8 cellular contexts compared by ENCODE assay signal in the genomic region with DNA sequence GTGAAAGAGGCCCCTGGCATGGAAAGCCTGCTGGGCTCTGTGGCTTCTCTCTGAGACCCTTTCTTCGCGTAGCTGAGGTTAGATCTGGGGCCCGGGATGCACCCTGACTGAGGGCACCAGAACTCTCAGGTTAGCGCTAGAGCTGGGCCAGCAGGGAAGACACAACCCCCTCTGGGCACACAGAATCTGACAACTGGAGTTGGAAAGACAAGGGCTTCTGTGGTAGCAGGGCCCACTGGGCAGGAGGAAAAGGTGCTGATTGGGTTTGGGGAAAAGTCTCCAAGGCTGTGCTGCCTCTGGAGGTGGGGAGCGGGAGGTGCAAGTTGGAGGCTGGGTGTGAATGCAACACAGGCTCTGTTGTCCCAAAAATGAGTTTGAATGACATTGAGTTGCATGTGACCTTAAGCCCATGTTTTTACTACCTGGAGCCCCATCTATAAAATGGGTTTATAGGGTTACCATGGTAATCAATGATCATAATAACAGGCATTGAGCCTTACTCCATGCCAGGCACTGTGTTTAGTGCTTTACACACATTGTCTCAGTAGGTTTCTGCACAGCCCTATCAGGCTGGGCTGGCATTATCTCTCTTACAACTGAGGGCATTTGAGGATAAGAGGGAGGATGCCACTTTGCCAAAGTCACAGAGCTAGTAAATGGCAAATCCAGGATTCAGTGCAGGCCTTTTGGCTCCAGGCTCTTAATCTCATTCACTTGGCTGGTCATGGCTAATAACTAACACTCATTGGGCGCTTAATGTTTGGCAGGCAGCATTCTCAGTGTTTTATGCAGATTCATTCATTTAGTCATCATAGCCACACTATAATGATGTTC. TPM values are rescaled to one million over a fixed set of nuclear protein-coding genes. Genes with fewer than 3 reads are reported as not detected.
A peak's percentile ranks its signal among the peaks of the same experiment; 100 is the strongest.
DNase-seq lines count a peak whose midpoint lies in the region; ATAC-seq, FAIRE-seq and TF ChIP-seq lines count a peak whose summit lies in the region.

No MANE protein-coding gene starts in this region.

- POLR2A ChIA-PET in GM12878 (lab: Charles Lee), result no interaction called here

- no TSS peak for BruUV-seq in GM12878 (replicated peaks; lab: Mats Ljungman, UMichigan)

- H2BK120ac ChIP-seq in mesendoderm (ENCODE audit: low read depth, low read length), result no peak overlapping the region

- H3K56ac ChIP-seq in mesendoderm (ENCODE audit: low read length), result no peak overlapping the region

- DNase-seq in ELR (ENCODE audit: low read depth) (peak; percentile 45), Kasumi-1 (lab: John Stamatoyannopoulos, UW) (peak; percentile 36 to 45), GM12878 (ENCODE audit: low read depth, low spot score) (no peak), mesendoderm (peak; percentile 74)
- no peak for DNase-seq in effector memory CD8-positive, alpha-beta T cell
- DNase-seq in activated T-helper 1 cell treated with anti-CD3 and anti-CD28 coated beads, Interleukin-12 subunit alpha, Interleukin-12 subunit beta, Interleukin-2, Interleukin-4 antibody, amounts not matched to agents 30 ng/mL and 10 ng/mL and 1 ng/mL, durations not matched to agents 14 hours and 24 hours and 36 hours (ENCODE audit: low spot score), result no peak

- ATAC-seq in GM12878 (peak; percentile 88), GM19463 (IDR thresholded peaks at IDR 0.05; ENCODE audit: unreplicated experiment) (no peak), HG03097 (IDR thresholded peaks at IDR 0.05; ENCODE audit: low FRiP score, unreplicated experiment) (no peak)
- ATAC-seq in effector memory CD8-positive, alpha-beta T cell (replicated peaks), result no peak

- H3K4me1 Mint-ChIP-seq in effector memory CD8-positive, alpha-beta T cell (ENCODE audit: low read depth in 2 of 2), result peaks cover 3% of the 10 kb centered on the region in 2 donors
- peaks cover 19% of the 10 kb centered on the region for H3K4me1 Mint-ChIP-seq in activated T-helper 1 cell treated with anti-CD3 and anti-CD28 coated beads, Interleukin-12 subunit alpha, Interleukin-12 subunit beta, Interleukin-2, Interleukin-4 antibody, amounts not matched to agents 30 ng/mL and 10 ng/mL and 1 ng/mL, durations not matched to agents 14 hours and 24 hours and 36 hours (ENCODE audit: low read depth)

- no peak overlapping the region for H2AFZ ChIP-seq in GM12878 (ENCODE audit: control insufficient read depth, low read depth, low read length)

- H3K79me2 ChIP-seq in GM12878 (ENCODE audit: control insufficient read depth, insufficient read depth, low read length), result no peaks in the 10 kb centered on the region
- no peaks in the 10 kb centered on the region for H3K79me2 ChIP-seq in mesendoderm (ENCODE audit: control insufficient read depth, insufficient read depth, low read length)

- H3K4me2 ChIP-seq in GM12878 (ENCODE audit: control insufficient read depth, insufficient read depth) (no peak overlapping the region), mesendoderm (ENCODE audit: low read length) (no peak overlapping the region)

- H3K36me3 Mint-ChIP-seq in effector memory CD8-positive, alpha-beta T cell (ENCODE audit: insufficient read depth), result peaks cover 2% of the 10 kb centered on the region
- peaks cover 3% of the 10 kb centered on the region for H3K36me3 Mint-ChIP-seq in activated T-helper 1 cell treated with anti-CD3 and anti-CD28 coated beads, Interleukin-12 subunit alpha, Interleukin-12 subunit beta, Interleukin-2, Interleukin-4 antibody, amounts not matched to agents 30 ng/mL and 10 ng/mL and 1 ng/mL, durations not matched to agents 14 hours and 24 hours and 36 hours (ENCODE audit: low read depth)

- H3K4me3 Mint-ChIP-seq in effector memory CD8-positive, alpha-beta T cell, result no peak overlapping the region
- no peak overlapping the region for H3K4me3 Mint-ChIP-seq in activated T-helper 1 cell treated with anti-CD3 and anti-CD28 coated beads, Interleukin-12 subunit alpha, Interleukin-12 subunit beta, Interleukin-2, Interleukin-4 antibody, amounts not matched to agents 30 ng/mL and 10 ng/mL and 1 ng/mL, durations not matched to agents 14 hours and 24 hours and 36 hours

- 78% methylated on average over 6 of the region's 6 CpGs for WGBS in GM12878 (ENCODE audit: insufficient coverage, insufficient replicate concordance, low lambda C conversion rate, missing lambda C conversion rate)
- no CpG with 5 or more reads among the region's 6 CpGs for WGBS in mesendoderm (ENCODE audit: extremely low coverage, insufficient coverage, low lambda C conversion rate)

- H4K5ac ChIP-seq in mesendoderm (ENCODE audit: low read length), result no peak overlapping the region

- no peak overlapping the region for H2BK15ac ChIP-seq in mesendoderm (replicated peaks; ENCODE audit: low read depth)

- TF ChIP-seq POLR2A in GM12878 (IDR thresholded peaks at IDR 0.05; ENCODE audit: low read depth, low read length), result no peak

- H2BK5ac ChIP-seq in mesendoderm (ENCODE audit: low read length), result no peak overlapping the region

- no peak overlapping the region for H3K27ac Mint-ChIP-seq in effector memory CD8-positive, alpha-beta T cell
- H3K27ac Mint-ChIP-seq in activated T-helper 1 cell treated with anti-CD3 and anti-CD28 coated beads, Interleukin-12 subunit alpha, Interleukin-12 subunit beta, Interleukin-2, Interleukin-4 antibody, amounts not matched to agents 30 ng/mL and 10 ng/mL and 1 ng/mL, durations not matched to agents 14 hours and 24 hours and 36 hours, result no peak overlapping the region

- H2AK5ac ChIP-seq in mesendoderm (ENCODE audit: low read length), result no peak overlapping the region

- H3K27me3 ChIP-seq in GM12878 (replicated peaks in 1 of 2; ENCODE audit: control insufficient read depth in 2 of 2, insufficient read depth in 2 of 2, low read length in 1 of 2) (0 out of 4 replicates have a peak, but pooled peaks cover 0 to 3% of the 10 kb centered on the region in 2 experiments), mesendoderm (ENCODE audit: insufficient read depth, low read length, poor library complexity) (no peaks in the 10 kb centered on the region)

- peak; percentile 38; the same call in 1 of the 2 replicates for TF ChIP-seq RAD21 in GM12878 (IDR thresholded peaks at IDR 0.05; ENCODE audit: insufficient read depth, low read depth, low read length)

- H3K4me3 ChIP-seq in GM12878 (no peak overlapping the region), mesendoderm (ENCODE audit: low read length) (no peak overlapping the region)

- CTCF ChIA-PET in GM12878 (lab: Yijun Ruan, JAX), result interaction anchor here (0.5 to 2.0 kb wide), 5 partner anchors 14 to 41 kb away, joined by 3 to 10 read pairs (median 4); a partner anchor contains a TSS

- peaks cover 0 to 11% of the 10 kb centered on the region in 2 donors for H3K27me3 Mint-ChIP-seq in effector memory CD8-positive, alpha-beta T cell
- peaks cover 33% of the 10 kb centered on the region for H3K27me3 Mint-ChIP-seq in activated T-helper 1 cell treated with anti-CD3 and anti-CD28 coated beads, Interleukin-12 subunit alpha, Interleukin-12 subunit beta, Interleukin-2, Interleukin-4 antibody, amounts not matched to agents 30 ng/mL and 10 ng/mL and 1 ng/mL, durations not matched to agents 14 hours and 24 hours and 36 hours (ENCODE audit: insufficient read depth)

- H3K4me1 ChIP-seq in GM12878 (ENCODE audit: control insufficient read depth, insufficient read depth, low read length) (peaks cover 3% of the 10 kb centered on the region), mesendoderm (ENCODE audit: control insufficient read depth, low read depth, low read length) (no peaks in the 10 kb centered on the region)

- H3K27ac ChIP-seq in GM12878 (ENCODE audit: control insufficient read depth, insufficient read depth) (no peak overlapping the region), mesendoderm (ENCODE audit: low read depth, low read length) (no peak overlapping the region)

- no peaks in the 10 kb centered on the region for H3K79me1 ChIP-seq in mesendoderm (ENCODE audit: low read length)

- no peak overlapping the region for H3K4ac ChIP-seq in mesendoderm (ENCODE audit: low read depth, low read length)

- H3K23ac ChIP-seq in mesendoderm (ENCODE audit: low read length), result no peak overlapping the region

- intact Hi-C loops in GM12878 (cut with micrococcal nuclease; ENCODE audit: unreplicated experiment), result no loop called here
- intact Hi-C loops in activated T-helper 1 cell treated with anti-CD3 and anti-CD28 coated beads, Interleukin-12 subunit alpha, Interleukin-12 subunit beta, Interleukin-2, Interleukin-4 antibody, amounts not matched to agents 30 ng/mL and 10 ng/mL and 1 ng/mL, durations not matched to agents 14 hours and 24 hours and 36 hours (cut with micrococcal nuclease), result loop anchor here (2.0 kb wide), 1 partner anchor 17 kb away; a partner anchor contains a TSS

- H3K9me3 Mint-ChIP-seq in effector memory CD8-positive, alpha-beta T cell, result no peaks in the 10 kb centered on the region
- H3K9me3 Mint-ChIP-seq in activated T-helper 1 cell treated with anti-CD3 and anti-CD28 coated beads, Interleukin-12 subunit alpha, Interleukin-12 subunit beta, Interleukin-2, Interleukin-4 antibody, amounts not matched to agents 30 ng/mL and 10 ng/mL and 1 ng/mL, durations not matched to agents 14 hours and 24 hours and 36 hours, result no peaks in the 10 kb centered on the region

- H3K9ac ChIP-seq in GM12878 (ENCODE audit: control insufficient read depth, insufficient read depth, low read length) (no peak overlapping the region), mesendoderm (ENCODE audit: low read length) (no peak overlapping the region)

- peak; percentile 92 for FAIRE-seq in GM12878 (lab: Jason Lieb, UNC)

- SMC1A ChIA-PET in GM12878 (lab: Charles Lee; ENCODE audit: uncharacterized antibody, unreplicated experiment), result interaction anchor here (1.1 kb wide), 1 partner anchor 51 kb away, joined by 3 read pairs; no protein-coding TSS in a partner anchor

- no peak overlapping the region for H3K18ac ChIP-seq in mesendoderm (ENCODE audit: low read length)

- no peaks in the 10 kb centered on the region for H3K36me3 ChIP-seq in GM12878 (ENCODE audit: control insufficient read depth in 2 of 2, insufficient read depth in 2 of 2, low read length in 1 of 2)
- no peaks in the 10 kb centered on the region for H3K36me3 ChIP-seq in mesendoderm (ENCODE audit: control insufficient read depth, insufficient read depth, low read length)

- no peaks in the 10 kb centered on the region; the same call in 2 of the 3 replicates for H3K9me3 ChIP-seq in GM12878 (replicated peaks; ENCODE audit: control insufficient read depth, insufficient read depth, low read length)

- RAD21 ChIA-PET in GM12878 (lab: Charles Lee; ENCODE audit: unreplicated experiment), result interaction anchor here (1.6 kb wide), 1 partner anchor 68 kb away, joined by 4 read pairs; no protein-coding TSS in a partner anchor

- peak; percentile 46 to 66 (median 62) for TF ChIP-seq CTCF in GM12878 (IDR thresholded peaks at IDR 0.05 in 2 of 3, conservative IDR thresholded peaks at IDR 0.05 in 1 of 3; ENCODE audit: control insufficient read depth in 2 of 3, extremely low read depth in 1 of 3, insufficient read depth in 1 of 3, low read depth in 3 of 3, low read length in 3 of 3)

- TF ChIP-seq EP300 in GM12878 (IDR thresholded peaks at IDR 0.05; ENCODE audit: borderline replicate concordance in 1 of 2, control insufficient read depth in 1 of 2, low read depth in 2 of 2, low read length in 2 of 2), result no peak

- H4K8ac ChIP-seq in mesendoderm (ENCODE audit: low read depth, low read length), result no peak overlapping the region

- in situ Hi-C loops in GM12878 (cut with MboI), result loop anchor here (25.0 kb wide), 1 partner anchor 104 kb away; no protein-coding TSS in a partner anchor

- no peaks in the 10 kb centered on the region for H4K20me1 ChIP-seq in GM12878 (ENCODE audit: control insufficient read depth, insufficient read depth)

RNA-seq across cellular contexts. Expression of a gene that starts 9.5 kb away (rescaled TPM):
- 12.1 and 14.2 TPM in 2 replicates for total RNA-seq in GM12878 (2013; cell fraction: nucleolus; rRNA removed)
- total RNA-seq in GM12878 (2014; rRNA removed), result 3.6 and 4.3 TPM in 2 replicates
- 4.2 and 4.7 TPM in 2 replicates for total RNA-seq in GM12878 (2014; rRNA removed; fragmentation: Illumina TruSeq; extraction: Trizol)
- total RNA-seq in GM12878 (2021), result 22.3 and 23.3 TPM in 2 replicates
- 3.6 TPM for polyA plus RNA-seq in GM12878 (2011; ENCODE audit: low read depth)
- 10.3 and 14.5 TPM in 2 replicates for polyA plus RNA-seq in GM12878 (2011; rRNA removed)
- polyA plus RNA-seq in GM12878 (2011; cell fraction: cytosol; rRNA removed), result 15.3 and 20.0 TPM in 2 replicates
- polyA plus RNA-seq in GM12878 (2011; cell fraction: nucleus; rRNA removed), result 7.7 and 11.8 TPM in 2 replicates
- 5.5 and 9.6 TPM in 2 replicates for polyA plus RNA-seq in GM12878 (2012)
- 8.3 and 8.7 TPM in 2 replicates for polyA plus RNA-seq in GM12878 (2014; fragmentation: Illumina TruSeq; extraction: Trizol)
- 1 to 10 TPM; 2.4 to 5.0 TPM for polyA plus RNA-seq in GM12878 (2014; fragmentation: Nextera tagmentation; extraction: Ambion mirVana)
- polyA plus RNA-seq in GM12878 (2014; rRNA removed), result 10.2 and 11.5 TPM in 2 replicates
- polyA plus RNA-seq in GM12878 (2016; fragmentation: Nextera tagmentation; extraction: Ambion mirVana), result 10 to 100 TPM in 1 of 2 experiments, 1 to 10 TPM in 1; 3.0 to 19.6 TPM
- 14.2 and 20.5 TPM in 2 replicates for polyA minus RNA-seq in GM12878 (2011; rRNA and poly(A)+ RNA removed)
- 5.6 and 8.8 TPM in 2 replicates for polyA minus RNA-seq in GM12878 (2011; cell fraction: cytosol; rRNA and poly(A)+ RNA removed)
- 2.9 and 4.5 TPM in 2 replicates for polyA minus RNA-seq in GM12878 (2011; cell fraction: nucleus; rRNA and poly(A)+ RNA removed)
- 39.6 TPM for polyA plus RNA-seq in mesendoderm (2013, experiment 1 of 2)
- 39.0 TPM for polyA plus RNA-seq in mesendoderm (2013, experiment 2 of 2)
- 83.9 and 84.3 TPM in 2 replicates for total RNA-seq in activated T-helper 1 cell treated with anti-CD3 and anti-CD28 coated beads, Interleukin-12 subunit alpha, Interleukin-12 subunit beta, Interleukin-2, Interleukin-4 antibody, amounts not matched to agents 30 ng/mL and 10 ng/mL and 1 ng/mL, durations not matched to agents 14 hours and 24 hours and 36 hours

RNA-seq across cellular contexts. Expression of a gene that starts 16.1 kb away (rescaled TPM):
- total RNA-seq in GM12878 (2013; cell fraction: nucleolus; rRNA removed), result 82.8 and 93.7 TPM in 2 replicates
- total RNA-seq in GM12878 (2014; rRNA removed) (155 and 182 TPM in 2 replicates), GM12878 (2014; rRNA removed; fragmentation: Illumina TruSeq; extraction: Trizol) (240 and 243 TPM in 2 replicates), GM12878 (2021) (214 and 230 TPM in 2 replicates)
- 48.3 TPM for polyA plus RNA-seq in GM12878 (2011; ENCODE audit: low read depth)
- polyA plus RNA-seq in GM12878 (2011; rRNA removed) (275 and 463 TPM in 2 replicates), GM12878 (2014; fragmentation: Illumina TruSeq; extraction: Trizol) (199 and 258 TPM in 2 replicates), GM12878 (2014; fragmentation: Nextera tagmentation; extraction: Ambion mirVana) (100 to 1,000 TPM; 149 to 236 TPM), GM12878 (2014; rRNA removed) (90.5 and 117 TPM in 2 replicates), GM12878 (2016; fragmentation: Nextera tagmentation; extraction: Ambion mirVana) (100 to 1,000 TPM; 234 to 239 TPM)
- polyA plus RNA-seq in GM12878 (2011; cell fraction: cytosol; rRNA removed), result 65.8 and 84.4 TPM in 2 replicates
- polyA plus RNA-seq in GM12878 (2011; cell fraction: nucleus; rRNA removed), result 181 and 201 TPM in 2 replicates
- polyA plus RNA-seq in GM12878 (2012), result 106 and 134 TPM in 2 replicates
- 98.7 and 134 TPM in 2 replicates for polyA minus RNA-seq in GM12878 (2011; rRNA and poly(A)+ RNA removed)
- 57.5 and 61.4 TPM in 2 replicates for polyA minus RNA-seq in GM12878 (2011; cell fraction: cytosol; rRNA and poly(A)+ RNA removed)
- polyA minus RNA-seq in GM12878 (2011; cell fraction: nucleus; rRNA and poly(A)+ RNA removed), result 65.8 and 71.7 TPM in 2 replicates
- polyA plus RNA-seq in mesendoderm (2013, experiment 1 of 2), result 122 TPM
- 126 TPM for polyA plus RNA-seq in mesendoderm (2013, experiment 2 of 2)
- 161 and 174 TPM in 2 replicates for total RNA-seq in activated T-helper 1 cell treated with anti-CD3 and anti-CD28 coated beads, Interleukin-12 subunit alpha, Interleukin-12 subunit beta, Interleukin-2, Interleukin-4 antibody, amounts not matched to agents 30 ng/mL and 10 ng/mL and 1 ng/mL, durations not matched to agents 14 hours and 24 hours and 36 hours

Comparison
In these comparisons a context has a peak if more than half of its experiments do, and no peak if none do; other contexts are left out.
1. DNase-seq: peak in ELR (single experiment), Kasumi-1 (2 of 2) and mesendoderm (single experiment); none in GM12878 (single experiment), effector memory CD8-positive, alpha-beta T cell (0 of 3) and activated T-helper 1 cell treated with anti-CD3 and anti-CD28 coated beads, Interleukin-12 subunit alpha, Interleukin-12 subunit beta, Interleukin-2, Interleukin-4 antibody, amounts not matched to agents 30 ng/mL and 10 ng/mL and 1 ng/mL, durations not matched to agents 14 hours and 24 hours and 36 hours (single experiment).